Comparison of ENCODE assay signal across 13 cellular contexts in genomic region chr12:112420740-112421139, GRCh38. TPM values are rescaled to one million over a fixed set of nuclear protein-coding genes. Genes with fewer than 3 reads are reported as not detected.
DNase-seq lines count a peak whose midpoint lies in the region; ATAC-seq and TF ChIP-seq lines count a peak whose summit lies in the region.
"Had no signal": no experiment of that assay in that cellular context is flagged by ENCODE, and none has a peak within 500 bp of the region (broad histone marks: within the 10 kb centered on the region; RNA-seq: fewer than 3 reads in every experiment).

No MANE protein-coding gene starts in this region.

- H3K27ac Mint-ChIP-seq in activated naive CD4-positive, alpha-beta T cell treated with anti-CD3 and anti-CD28 coated beads, Interleukin-2, amount 10 ng/mL, durations not matched to agents 7 days and 5 days: no peak overlapping the region
- peak overlapping the region; percentile 58 for H3K27ac Mint-ChIP-seq in activated CD8-positive, alpha-beta T cell treated with anti-CD3 and anti-CD28 coated beads for 36 hours
- H3K27ac Mint-ChIP-seq in memory B cell (no peak overlapping the region), type B pancreatic cell (peak overlapping the region; percentile 75)

- intact Hi-C loops in activated CD8-positive, alpha-beta T cell treated with anti-CD3 and anti-CD28 coated beads for 36 hours (cut with micrococcal nuclease): no loop called here
- intact Hi-C loops in right cardiac atrium (cut with DNase I): loop anchor here in 1 of 4 donors (10.0 kb wide), 1 partner anchor 474 kb away; no protein-coding TSS in a partner anchor

- TF ChIP-seq CTCF in activated CD8-positive, alpha-beta T cell treated with anti-CD3 and anti-CD28 coated beads for 36 hours (IDR thresholded peaks at IDR 0.05): no peak
- no peak for TF ChIP-seq CTCF in type B pancreatic cell (conservative IDR thresholded peaks at IDR 0.05)

- CTCF ChIA-PET in activated naive CD4-positive, alpha-beta T cell treated with anti-CD3 and anti-CD28 coated beads, Interleukin-2, amount 10 ng/mL, durations not matched to agents 7 days and 5 days (lab: Charles Lee): no interaction called here
- CTCF ChIA-PET in activated CD8-positive, alpha-beta T cell treated with anti-CD3 and anti-CD28 coated beads for 36 hours (lab: Charles Lee): no interaction called here

- DNase-seq in activated naive CD4-positive, alpha-beta T cell treated with anti-CD3 and anti-CD28 coated beads, Interleukin-2, amount 10 ng/mL, durations not matched to agents 7 days and 5 days: no peak
- DNase-seq in activated naive CD4-positive, alpha-beta T cell treated with Interleukin-2 at 50 U/mL for 16 hours: no peak
- no peak for DNase-seq in activated CD8-positive, alpha-beta T cell treated with anti-CD3 and anti-CD28 coated beads for 36 hours
- DNase-seq in memory B cell (ENCODE audit: low spot score in 2 of 2) (no peak), type B pancreatic cell (ENCODE audit: extremely low spot score, unreplicated experiment) (no peak), GOT3 (lab: John Stamatoyannopoulos, UW) (no peak), right cardiac atrium (no peak), cerebellar cortex (ENCODE audit: low spot score) (no peak)
- DNase-seq: activated CD4-positive, alpha-beta T cell treated with anti-CD3 and anti-CD28 coated beads, Interleukin-2, amount 50 U/mL, for 4 hours; caudate nucleus; left cardiac atrium; NCI-H2171 had no signal

- POLR2A ChIA-PET in activated CD8-positive, alpha-beta T cell treated with anti-CD3 and anti-CD28 coated beads for 36 hours (lab: Charles Lee): no interaction called here

- no peaks in the 10 kb centered on the region for H3K27me3 Mint-ChIP-seq in activated naive CD4-positive, alpha-beta T cell treated with anti-CD3 and anti-CD28 coated beads, Interleukin-2, amount 10 ng/mL, durations not matched to agents 7 days and 5 days
- no peaks in the 10 kb centered on the region for H3K27me3 Mint-ChIP-seq in activated CD8-positive, alpha-beta T cell treated with anti-CD3 and anti-CD28 coated beads for 36 hours
- H3K27me3 Mint-ChIP-seq in memory B cell: no peaks in the 10 kb centered on the region
- H3K27me3 Mint-ChIP-seq in type B pancreatic cell: no peaks in the 10 kb centered on the region

- 75% methylated on average over 3 of the region's 3 CpGs for WGBS in right cardiac atrium

- peak overlapping the region; percentile 95 for H3K4me3 Mint-ChIP-seq in activated naive CD4-positive, alpha-beta T cell treated with anti-CD3 and anti-CD28 coated beads, Interleukin-2, amount 10 ng/mL, durations not matched to agents 7 days and 5 days
- H3K4me3 Mint-ChIP-seq in activated CD8-positive, alpha-beta T cell treated with anti-CD3 and anti-CD28 coated beads for 36 hours: peak overlapping the region; percentile 62
- H3K4me3 Mint-ChIP-seq in memory B cell: peak overlapping the region; percentile 41
- H3K4me3 Mint-ChIP-seq in type B pancreatic cell: peak overlapping the region; percentile 93

- H3K4me1 ChIP-seq in right cardiac atrium (ENCODE audit: control insufficient read depth, insufficient read depth, low read length): peaks cover 5% of the 10 kb centered on the region

- no peak overlapping the region for H3K27ac ChIP-seq in right cardiac atrium (ENCODE audit: low read length)

- no peak for ATAC-seq in activated CD8-positive, alpha-beta T cell treated with anti-CD3 and anti-CD28 coated beads for 36 hours
- no peak for ATAC-seq in memory B cell (ENCODE audit: low read depth)
- ATAC-seq in right cardiac atrium: no peak
- ATAC-seq: left cardiac atrium, Right ventricle myocardium inferior had no signal

- H3K4me1 Mint-ChIP-seq in activated naive CD4-positive, alpha-beta T cell treated with anti-CD3 and anti-CD28 coated beads, Interleukin-2, amount 10 ng/mL, durations not matched to agents 7 days and 5 days: peaks cover 44% of the 10 kb centered on the region
- peaks cover 47% of the 10 kb centered on the region for H3K4me1 Mint-ChIP-seq in activated CD8-positive, alpha-beta T cell treated with anti-CD3 and anti-CD28 coated beads for 36 hours (ENCODE audit: low read depth)
- peaks cover 32% of the 10 kb centered on the region for H3K4me1 Mint-ChIP-seq in memory B cell
- H3K4me1 Mint-ChIP-seq in type B pancreatic cell (ENCODE audit: unreplicated experiment): peaks cover 22% of the 10 kb centered on the region

- H3K36me3 Mint-ChIP-seq in activated naive CD4-positive, alpha-beta T cell treated with anti-CD3 and anti-CD28 coated beads, Interleukin-2, amount 10 ng/mL, durations not matched to agents 7 days and 5 days: peaks cover 6% of the 10 kb centered on the region
- H3K36me3 Mint-ChIP-seq in activated CD8-positive, alpha-beta T cell treated with anti-CD3 and anti-CD28 coated beads for 36 hours (ENCODE audit: low read depth): peaks cover 25% of the 10 kb centered on the region
- H3K36me3 Mint-ChIP-seq in memory B cell (no peaks in the 10 kb centered on the region), type B pancreatic cell (no peaks in the 10 kb centered on the region)

- no peaks in the 10 kb centered on the region for H3K9me3 ChIP-seq in right cardiac atrium (ENCODE audit: control insufficient read depth, low read length)

- no peaks in the 10 kb centered on the region for H3K9me3 Mint-ChIP-seq in activated naive CD4-positive, alpha-beta T cell treated with anti-CD3 and anti-CD28 coated beads, Interleukin-2, amount 10 ng/mL, durations not matched to agents 7 days and 5 days
- H3K9me3 Mint-ChIP-seq in activated CD8-positive, alpha-beta T cell treated with anti-CD3 and anti-CD28 coated beads for 36 hours: no peaks in the 10 kb centered on the region
- no peaks in the 10 kb centered on the region for H3K9me3 Mint-ChIP-seq in memory B cell
- H3K9me3 Mint-ChIP-seq in type B pancreatic cell: no peaks in the 10 kb centered on the region

- no peaks in the 10 kb centered on the region for H3K27me3 ChIP-seq in right cardiac atrium (ENCODE audit: control insufficient read depth, insufficient read depth)

- H3K4me3 ChIP-seq in right cardiac atrium (ENCODE audit: low read length): no peak overlapping the region

RNA-seq across cellular contexts. Expression of gene PTPN11, which starts 2.0 kb away (rescaled TPM):
- 100 to 1,000 TPM; 131 to 142 TPM for total RNA-seq in activated CD8-positive, alpha-beta T cell treated with anti-CD3 and anti-CD28 coated beads for 36 hours
- total RNA-seq in type B pancreatic cell (ENCODE audit: low replicate concordance) (76.0 and 78.9 TPM in 2 replicates), right cardiac atrium (100 to 1,000 TPM in 1 of 4 donors, 10 to 100 TPM in 3; 94.4 to 120 (median 99.1) TPM)
- polyA plus RNA-seq in right cardiac atrium: 31.2 TPM

RNA-seq across cellular contexts. Expression of gene RPL6, which starts 11.3 kb away (rescaled TPM):
- total RNA-seq in activated CD8-positive, alpha-beta T cell treated with anti-CD3 and anti-CD28 coated beads for 36 hours: 1,000 to 10,000 TPM; 1,954 to 1,972 TPM
- total RNA-seq in type B pancreatic cell (ENCODE audit: low replicate concordance): 1,606 and 1,993 TPM in 2 replicates
- 100 to 1,000 TPM; 628 to 794 (median 683) TPM for total RNA-seq in right cardiac atrium
- 1,137 TPM for polyA plus RNA-seq in right cardiac atrium

RNA-seq across cellular contexts. Expression of gene HECTD4, which starts 38.5 kb away (rescaled TPM):
- 10 to 100 TPM; 18.2 to 22.6 TPM for total RNA-seq in activated CD8-positive, alpha-beta T cell treated with anti-CD3 and anti-CD28 coated beads for 36 hours
- total RNA-seq in type B pancreatic cell (ENCODE audit: low replicate concordance): 57.6 and 62.1 TPM in 2 replicates
- 10 to 100 TPM; 24.2 to 26.6 (median 25.7) TPM for total RNA-seq in right cardiac atrium
- 11.1 TPM for polyA plus RNA-seq in right cardiac atrium

Comparison
In these comparisons a context has a peak if more than half of its experiments do, and no peak if none do; other contexts are left out.
1. H3K27ac Mint-ChIP-seq: peak in activated CD8-positive, alpha-beta T cell treated with anti-CD3 and anti-CD28 coated beads for 36 hours (single experiment) and type B pancreatic cell (single experiment); none in activated naive CD4-positive, alpha-beta T cell treated with anti-CD3 and anti-CD28 coated beads, Interleukin-2, amount 10 ng/mL, durations not matched to agents 7 days and 5 days (single experiment) and memory B cell (single experiment).
2. H3K4me3 Mint-ChIP-seq: peak in every context shown above with its lines; median percentile 95 in activated naive CD4-positive, alpha-beta T cell treated with anti-CD3 and anti-CD28 coated beads, Interleukin-2, amount 10 ng/mL, durations not matched to agents 7 days and 5 days; 93 in type B pancreatic cell; 62 in activated CD8-positive, alpha-beta T cell treated with anti-CD3 and anti-CD28 coated beads for 36 hours; 41 in memory B cell.